Comparison of ENCODE assay signal across 20 cellular contexts in the genomic region with DNA sequence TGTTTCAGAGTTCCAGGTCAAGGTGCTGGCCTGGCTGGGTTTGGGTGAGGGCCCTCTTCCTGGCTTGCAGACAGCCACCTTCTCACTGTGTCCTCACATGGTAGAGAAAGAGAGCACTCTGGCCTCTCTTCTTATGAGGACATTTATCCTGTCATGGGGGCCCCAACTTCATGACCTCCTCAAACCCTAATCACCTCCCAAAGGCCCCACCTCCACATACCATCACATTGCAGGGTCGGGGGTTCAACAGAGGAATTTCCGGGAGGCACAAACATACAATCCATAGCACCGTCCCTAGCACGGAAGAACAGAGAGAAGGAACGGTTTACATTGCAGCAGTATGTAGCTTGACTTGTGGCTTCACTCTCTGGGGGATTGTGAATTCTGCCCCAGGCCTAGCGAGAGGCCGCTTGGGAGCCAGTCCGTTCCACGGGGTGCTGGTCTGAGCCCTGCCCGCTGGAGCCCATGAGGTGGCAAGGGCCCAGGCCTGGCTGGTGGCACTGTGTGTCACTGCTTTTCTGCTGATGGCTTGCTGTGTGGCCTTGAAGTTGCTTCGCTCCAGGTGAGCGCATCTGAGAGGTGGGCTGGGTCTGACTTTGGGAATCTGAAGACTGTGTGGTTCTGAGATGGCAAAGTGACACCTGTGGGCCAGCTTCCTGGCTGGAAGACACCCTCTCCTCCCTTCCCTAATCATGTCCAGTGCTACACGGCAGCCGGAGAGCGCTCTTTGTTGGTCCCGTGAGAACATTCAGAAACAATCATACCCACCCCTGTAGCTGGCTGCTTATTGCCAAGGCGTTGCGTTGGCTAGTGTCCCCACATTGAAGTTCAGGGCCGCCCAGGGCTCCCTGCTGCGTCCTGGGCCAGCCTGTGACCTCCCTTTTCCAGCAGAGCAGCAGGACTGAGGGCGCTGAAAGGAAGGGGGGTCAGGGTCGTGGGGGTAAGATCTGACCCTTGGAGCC.
A peak's percentile ranks its signal among the peaks of the same experiment; 100 is the strongest.
DNase-seq lines count a peak whose midpoint lies in the region; ATAC-seq, FAIRE-seq and TF ChIP-seq lines count a peak whose summit lies in the region.
"Had no signal": no experiment of that assay in that cellular context is flagged by ENCODE, and none has a peak within 500 bp of the region (broad histone marks: within the 10 kb centered on the region; RNA-seq: fewer than 3 reads in every experiment).

No MANE protein-coding gene starts in this region.

- no peaks in the 10 kb centered on the region for H3K9me1 ChIP-seq in endothelial cell of umbilical vein (replicated peaks; ENCODE audit: control insufficient read depth, extremely low read depth, insufficient read depth, low read length)

- dilution Hi-C loops in endothelial cell of umbilical vein (cut with MboI; ENCODE audit: extremely low pct_ligation_motif_present, low sequenced_read_pairs), result no loop called here

- H2AFZ ChIP-seq in endothelial cell of umbilical vein (ENCODE audit: low read depth, low read length), result no peak overlapping the region

- peak; percentile 73 for FAIRE-seq in endothelial cell of umbilical vein (lab: Jason Lieb, UNC)

- peak overlapping the region; percentile 40 for H3K4me2 ChIP-seq in endothelial cell of umbilical vein (ENCODE audit: insufficient read depth, low read length)

- intact Hi-C loops in natural killer cell (cut with micrococcal nuclease) (no loop called here), endothelial cell of umbilical vein (cut with micrococcal nuclease) (loop anchor here (1.0 to 5.0 kb wide), 4 partner anchors 10 to 96 kb away; no protein-coding TSS in a partner anchor)

- no peak overlapping the region for H3K4me3 ChIP-seq in endothelial cell of umbilical vein (replicated peaks in 1 of 3; ENCODE audit: insufficient read depth in 1 of 3, low read depth in 1 of 3, low read length in 3 of 3)
- H3K4me3 ChIP-seq: colonic mucosa had no signal

- CTCF ChIA-PET in endothelial cell of umbilical vein (lab: Charles Lee), result interaction anchor here (1.0 to 2.4 kb wide), 7 partner anchors 8 to 113 kb away, joined by 3 to 8 read pairs (median 3); no protein-coding TSS in a partner anchor

- H3K36me3 Mint-ChIP-seq in natural killer cell, result no peaks in the 10 kb centered on the region
- H3K36me3 Mint-ChIP-seq in natural killer cell treated with Interleukin-12 subunit alpha and Interleukin-12 subunit beta and Interleukin-15 and Interleukin-18, amount 100 ng/mL, for 72 hours, result no peaks in the 10 kb centered on the region
- H3K36me3 Mint-ChIP-seq in nephron progenitor cell (ENCODE audit: low read depth), result no peaks in the 10 kb centered on the region
- H3K36me3 Mint-ChIP-seq: naive B cell had no signal

- POLR2A ChIA-PET in endothelial cell of umbilical vein (lab: Charles Lee), result interaction anchor here (1.5 kb wide), 1 partner anchor 27 kb away, joined by 3 read pairs; no protein-coding TSS in a partner anchor

- H3K4me1 Mint-ChIP-seq in natural killer cell (peaks cover 67 to 77% of the 10 kb centered on the region in 2 donors), nephron progenitor cell (peaks cover 94% of the 10 kb centered on the region)
- peaks cover 40 to 41% of the 10 kb centered on the region in 2 donors for H3K4me1 Mint-ChIP-seq in natural killer cell treated with Interleukin-12 subunit alpha and Interleukin-12 subunit beta and Interleukin-15 and Interleukin-18, amount 100 ng/mL, for 72 hours (ENCODE audit: low read depth in 2 of 2)

- no peak for TF ChIP-seq CTCF in natural killer cell (IDR thresholded peaks at IDR 0.05)
- TF ChIP-seq CTCF in endothelial cell of umbilical vein (IDR thresholded peaks at IDR 0.05; ENCODE audit: extremely low read depth in 1 of 2, insufficient read depth in 1 of 2, low read depth in 1 of 2, low read length in 2 of 2), result no peak
- TF ChIP-seq CTCF in nephron progenitor cell (IDR thresholded peaks at IDR 0.05), result no peak

- H3K4me1 ChIP-seq in endothelial cell of umbilical vein (ENCODE audit: control insufficient read depth, extremely low read depth, insufficient read depth, low read length), result peaks cover 31% of the 10 kb centered on the region

- in situ Hi-C loops in ACHN (cut with HindIII; ENCODE audit: low pct_ligation_motif_present, low pct_unique_long_range_greater_than_20kb, low sequenced_read_pairs), result no loop called here

- DNase-seq in natural killer cell (no peak), endothelial cell of umbilical vein (ENCODE audit: low read depth, low spot score) (peak; percentile 45), nephron progenitor cell (no peak), KG1 (lab: John Stamatoyannopoulos, UW) (no peak), ACHN (no peak), NCI-H2107 (lab: John Stamatoyannopoulos, UW) (no peak)
- DNase-seq in natural killer cell treated with Interleukin-12 subunit alpha and Interleukin-12 subunit beta and Interleukin-15 and Interleukin-18, amount 100 ng/mL, for 72 hours (ENCODE audit: low spot score), result no peak
- DNase-seq: amniotic stem cell; colonic mucosa; erythroblast; GF-D8; naive B cell; NCI-H1092 treated with DMSO at 0.1 percent for 48 hours; retina; stimulated activated CD4-positive, alpha-beta T cell treated with anti-CD3 and anti-CD28 coated beads, Interleukin-2, amount 100 ng/mL, for 24 hours; T-cell; WERI-Rb-1 had no signal

- H3K27ac Mint-ChIP-seq in natural killer cell, result peak overlapping the region; percentile 26 to 62
- no peak overlapping the region for H3K27ac Mint-ChIP-seq in natural killer cell treated with Interleukin-12 subunit alpha and Interleukin-12 subunit beta and Interleukin-15 and Interleukin-18, amount 100 ng/mL, for 72 hours
- H3K27ac Mint-ChIP-seq in nephron progenitor cell, result peak overlapping the region; percentile 89
- H3K27ac Mint-ChIP-seq: T-cell had no signal

- no TSS peak for BruUV-seq in endothelial cell of umbilical vein (replicated peaks; lab: Mats Ljungman, UMichigan)

- H3K79me2 ChIP-seq in endothelial cell of umbilical vein (ENCODE audit: control insufficient read depth, insufficient read depth, low read length), result peaks cover 34% of the 10 kb centered on the region

- H3K27me3 Mint-ChIP-seq in natural killer cell (ENCODE audit: low read depth in 2 of 2) (no peaks in the 10 kb centered on the region), nephron progenitor cell (ENCODE audit: low read depth, poor library complexity) (peaks cover 10% of the 10 kb centered on the region)
- no peaks in the 10 kb centered on the region for H3K27me3 Mint-ChIP-seq in natural killer cell treated with Interleukin-12 subunit alpha and Interleukin-12 subunit beta and Interleukin-15 and Interleukin-18, amount 100 ng/mL, for 72 hours
- H3K27me3 Mint-ChIP-seq: activated T-helper 17 cell treated with anti-CD3 and anti-CD28 coated beads, Interleukin-2, amount 50 U/mL, for 72 hours; IgD-negative memory B cell; naive B cell; T-cell had no signal

- H3K9ac ChIP-seq in endothelial cell of umbilical vein (replicated peaks; ENCODE audit: extremely low read depth, insufficient read depth, low read length), result peak overlapping the region; percentile 40

- no peaks in the 10 kb centered on the region for H3K9me3 Mint-ChIP-seq in natural killer cell
- H3K9me3 Mint-ChIP-seq in natural killer cell treated with Interleukin-12 subunit alpha and Interleukin-12 subunit beta and Interleukin-15 and Interleukin-18, amount 100 ng/mL, for 72 hours, result no peaks in the 10 kb centered on the region
- no peaks in the 10 kb centered on the region for H3K9me3 Mint-ChIP-seq in nephron progenitor cell
- H3K9me3 Mint-ChIP-seq: activated T-helper 17 cell treated with anti-CD3 and anti-CD28 coated beads, Interleukin-2, amount 50 U/mL, for 72 hours; IgD-negative memory B cell; naive B cell; T-cell had no signal

- H3K4me3 Mint-ChIP-seq in natural killer cell, result no peak overlapping the region
- no peak overlapping the region for H3K4me3 Mint-ChIP-seq in natural killer cell treated with Interleukin-12 subunit alpha and Interleukin-12 subunit beta and Interleukin-15 and Interleukin-18, amount 100 ng/mL, for 72 hours
- no peak overlapping the region for H3K4me3 Mint-ChIP-seq in nephron progenitor cell
- H3K4me3 Mint-ChIP-seq: activated T-helper 17 cell treated with anti-CD3 and anti-CD28 coated beads, Interleukin-2, amount 50 U/mL, for 72 hours; T-cell had no signal

- ATAC-seq in natural killer cell, result no peak
- ATAC-seq in natural killer cell treated with Interleukin-12 subunit alpha and Interleukin-12 subunit beta and Interleukin-15 and Interleukin-18, amount 100 ng/mL, for 72 hours, result no peak
- no peak for ATAC-seq in GM21526 (IDR thresholded peaks at IDR 0.05; ENCODE audit: low FRiP score, unreplicated experiment)
- ATAC-seq: activated T-helper 17 cell treated with anti-CD3 and anti-CD28 coated beads, Interleukin-2, amount 50 U/mL, for 72 hours; T-cell had no signal

- no peaks in the 10 kb centered on the region for H3K9me3 ChIP-seq in endothelial cell of umbilical vein (replicated peaks; ENCODE audit: control insufficient read depth, insufficient read depth, low read length)
- H3K9me3 ChIP-seq: colonic mucosa had no signal

- H3K36me3 ChIP-seq in endothelial cell of umbilical vein (ENCODE audit: control insufficient read depth in 2 of 2, extremely low read depth in 1 of 2, insufficient read depth in 2 of 2, low read length in 2 of 2), result peaks cover 0 to 2% of the 10 kb centered on the region in 2 experiments
- H3K36me3 ChIP-seq: colonic mucosa, WERI-Rb-1 had no signal

- H4K20me1 ChIP-seq in endothelial cell of umbilical vein (replicated peaks; ENCODE audit: control insufficient read depth, extremely low read depth, insufficient read depth, low read length), result peaks cover 5% of the 10 kb centered on the region

- no peak for TF ChIP-seq POLR2A in endothelial cell of umbilical vein (IDR thresholded peaks at IDR 0.05; ENCODE audit: low read depth, low read length)

- H3K27me3 ChIP-seq in endothelial cell of umbilical vein (ENCODE audit: control insufficient read depth in 2 of 2, insufficient read depth in 2 of 2, low read length in 2 of 2), result no peaks in the 10 kb centered on the region
- H3K27me3 ChIP-seq: colonic mucosa had no signal

- peak overlapping the region; percentile 40 for H3K27ac ChIP-seq in endothelial cell of umbilical vein (ENCODE audit: insufficient read depth, low read depth, low read length)
- H3K27ac ChIP-seq: colonic mucosa, WERI-Rb-1 had no signal

TF ChIP-seq in endothelial cell of umbilical vein, 7 proteins besides CTCF, POLR2A, EP300 and RAD21:
- TF ChIP-seq JUN (IDR thresholded peaks at IDR 0.05; ENCODE audit: borderline replicate concordance, insufficient read depth, insufficient read length, low read depth) (no peak), MYC (IDR thresholded peaks at IDR 0.05; ENCODE audit: low read depth, low read length) (no peak), POLR2AphosphoS5 (IDR thresholded peaks at IDR 0.05; ENCODE audit: insufficient read depth, low read depth, low read length) (no peak)
- TF ChIP-seq, protein P1, sequence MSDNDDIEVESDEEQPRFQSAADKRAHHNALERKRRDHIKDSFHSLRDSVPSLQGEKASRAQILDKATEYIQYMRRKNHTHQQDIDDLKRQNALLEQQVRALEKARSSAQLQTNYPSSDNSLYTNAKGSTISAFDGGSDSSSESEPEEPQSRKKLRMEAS (IDR thresholded peaks at IDR 0.05; ENCODE audit: insufficient read depth, insufficient read length), result no peak
TF ChIP-seq in endothelial cell of umbilical vein: peak in this region for 0.

Comparison
In these comparisons a context has a peak if more than half of its experiments do, and no peak if none do; other contexts are left out.
1. H3K27ac Mint-ChIP-seq: peak in natural killer cell (2 of 2) and nephron progenitor cell (single experiment); none in natural killer cell treated with Interleukin-12 subunit alpha and Interleukin-12 subunit beta and Interleukin-15 and Interleukin-18, amount 100 ng/mL, for 72 hours (0 of 2).